In the genomic region with DNA sequence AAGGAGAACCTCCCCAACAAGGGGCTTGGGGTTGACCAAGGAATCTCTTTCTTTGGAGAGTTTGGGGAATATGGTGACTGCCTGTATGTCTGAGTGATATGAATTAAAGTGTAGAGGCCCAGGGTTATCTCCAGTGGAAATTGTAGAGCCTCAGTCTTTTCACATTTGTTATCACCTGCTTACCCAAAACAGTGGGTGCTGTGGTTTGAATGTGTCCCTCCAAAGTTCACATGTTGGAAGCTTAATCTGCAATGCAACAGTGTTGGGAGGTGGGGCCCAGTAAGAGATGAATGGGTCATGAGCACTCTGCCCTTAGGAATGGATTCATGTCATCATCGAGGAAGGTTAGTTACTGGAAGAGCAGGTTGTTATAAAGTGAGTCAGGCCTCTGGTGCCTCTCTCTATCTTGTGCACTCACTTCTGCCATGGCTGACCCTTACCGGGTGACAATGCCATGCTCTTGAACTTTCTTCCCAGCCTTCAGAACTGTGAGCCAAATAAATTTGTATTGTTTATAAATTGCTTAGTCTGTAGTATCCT, we compare ENCODE assay signal across 23 cellular contexts.
"Had no signal": no experiment of that assay in that cellular context is flagged by ENCODE, and none has a peak within 500 bp of the region (broad histone marks: within the 10 kb centered on the region; RNA-seq: fewer than 3 reads in every experiment).

No MANE protein-coding gene starts in this region.

- H3K4me1 ChIP-seq: gastrocnemius medialis, left ventricle myocardium inferior, lower lobe of right lung, psoas muscle, right lobe of liver, testis, transverse colon had no signal

- H3K4me1 Mint-ChIP-seq: stimulated activated naive B cell treated with anti-CD40 and anti-IgM and Interleukin-4, amounts not matched to agents 10 μg/mL and 1 μg/mL and 100 μg/mL, for 72 hours; stimulated activated naive CD8-positive, alpha-beta T cell treated with anti-CD3 and anti-CD28 coated beads, Interleukin-15, amount 100 ng/mL, for 72 hours had no signal

- H3K9me3 Mint-ChIP-seq: dendritic cell treated with granulocyte-macrophage colony-stimulating factor and Interleukin-4, amounts not matched to agents 40 ng/mL and 50 ng/mL, for 4 days; nephron progenitor cell; stimulated activated naive B cell treated with anti-CD40 and anti-IgM and Interleukin-4, amounts not matched to agents 10 μg/mL and 1 μg/mL and 100 μg/mL, for 72 hours; stimulated activated naive CD8-positive, alpha-beta T cell treated with anti-CD3 and anti-CD28 coated beads, Interleukin-15, amount 100 ng/mL, for 72 hours had no signal

- H3K27ac Mint-ChIP-seq: dendritic cell treated with granulocyte-macrophage colony-stimulating factor and Interleukin-4, amounts not matched to agents 40 ng/mL and 50 ng/mL, for 4 days; nephron progenitor cell; stimulated activated naive B cell treated with anti-CD40 and anti-IgM and Interleukin-4, amounts not matched to agents 10 μg/mL and 1 μg/mL and 100 μg/mL, for 72 hours; stimulated activated naive CD8-positive, alpha-beta T cell treated with anti-CD3 and anti-CD28 coated beads, Interleukin-15, amount 100 ng/mL, for 72 hours had no signal

- DNase-seq: cerebellar nuclear complex; effector memory CD8-positive, alpha-beta T cell; gastrocnemius medialis; glutamatergic neuron; left cardiac atrium; left ventricle myocardium inferior; lower lobe of right lung; mesenchymal stem cell; midbrain; nephron progenitor cell; psoas muscle; retina; right lobe of liver; stimulated activated CD4-positive, alpha-beta T cell treated with anti-CD3 and anti-CD28 coated beads, Interleukin-15, amount 100 ng/mL, for 24 hours; stimulated activated CD4-positive, alpha-beta T cell treated with anti-CD3 and anti-CD28 coated beads, Interleukin-1b, Interleukin-23, amount 100 ng/mL, for 48 hours; stimulated activated CD4-positive, alpha-beta T cell treated with anti-CD3 and anti-CD28 coated beads, Interleukin-4, amount 100 ng/mL, for 4 hours; stimulated activated naive B cell treated with anti-CD40 and anti-IgM and Interleukin-4, amounts not matched to agents 10 μg/mL and 1 μg/mL and 100 μg/mL, for 72 hours; stimulated activated naive CD8-positive, alpha-beta T cell treated with anti-CD3 and anti-CD28 coated beads, Interleukin-15, amount 100 ng/mL, for 72 hours; testis; transverse colon had no signal

- H3K9me3 ChIP-seq: gastrocnemius medialis, left ventricle myocardium inferior, lower lobe of right lung, psoas muscle, right lobe of liver, spleen, testis, transverse colon had no signal

- H3K4me3 Mint-ChIP-seq: dendritic cell treated with granulocyte-macrophage colony-stimulating factor and Interleukin-4, amounts not matched to agents 40 ng/mL and 50 ng/mL, for 4 days; nephron progenitor cell; stimulated activated naive B cell treated with anti-CD40 and anti-IgM and Interleukin-4, amounts not matched to agents 10 μg/mL and 1 μg/mL and 100 μg/mL, for 72 hours; stimulated activated naive CD8-positive, alpha-beta T cell treated with anti-CD3 and anti-CD28 coated beads, Interleukin-15, amount 100 ng/mL, for 72 hours had no signal

- H3K27me3 ChIP-seq: gastrocnemius medialis, right lobe of liver, testis, transverse colon had no signal

- ATAC-seq: gastrocnemius medialis; left cardiac atrium; psoas muscle; stimulated activated naive B cell treated with anti-CD40 and anti-IgM and Interleukin-4, amounts not matched to agents 10 μg/mL and 1 μg/mL and 100 μg/mL, for 72 hours had no signal

- H3K4me3 ChIP-seq: gastrocnemius medialis, left ventricle myocardium inferior, lower lobe of right lung, psoas muscle, right lobe of liver, spleen, testis, transverse colon had no signal

- H3K36me3 ChIP-seq: gastrocnemius medialis, left ventricle myocardium inferior, lower lobe of right lung, right lobe of liver, spleen, transverse colon had no signal

- H3K27ac ChIP-seq: gastrocnemius medialis, left ventricle myocardium inferior, lower lobe of right lung, parathyroid adenoma, psoas muscle, right lobe of liver, testis, transverse colon had no signal

- H3K79me2 ChIP-seq: parathyroid adenoma had no signal

- H2AFZ ChIP-seq: parathyroid adenoma had no signal
